In genomic region chr14:93981316-93981715, GRCh38 we compare ENCODE assay signal across 24 cellular contexts. TPM values are rescaled to one million over a fixed set of nuclear protein-coding genes. Genes with fewer than 3 reads are reported as not detected.
DNase-seq lines count a peak whose midpoint lies in the region; ATAC-seq, FAIRE-seq and TF ChIP-seq lines count a peak whose summit lies in the region.
"Had no signal": no experiment of that assay in that cellular context is flagged by ENCODE, and none has a peak within 500 bp of the region (broad histone marks: within the 10 kb centered on the region; RNA-seq: fewer than 3 reads in every experiment).

No MANE protein-coding gene starts in this region.

- ATAC-seq in GM12878 (no peak), right cardiac atrium (no peak)
- no peak for ATAC-seq in natural killer cell treated with Interleukin-12 subunit alpha and Interleukin-12 subunit beta and Interleukin-15 and Interleukin-18, amount 100 ng/mL, for 72 hours

- H3K4me1 ChIP-seq in GM12878 (ENCODE audit: control insufficient read depth, insufficient read depth, low read length) (peaks cover 42% of the 10 kb centered on the region), right cardiac atrium (ENCODE audit: control insufficient read depth, insufficient read depth, low read length) (peaks cover 16% of the 10 kb centered on the region), stomach (peaks cover 0 to 35% (median 12%) of the 10 kb centered on the region in 4 donors)
- H3K4me1 ChIP-seq: colonic mucosa had no signal

- no peaks in the 10 kb centered on the region; the same call in 2 of the 3 replicates for H3K9me3 ChIP-seq in GM12878 (replicated peaks; ENCODE audit: control insufficient read depth, insufficient read depth, low read length)
- H3K9me3 ChIP-seq in right cardiac atrium (ENCODE audit: control insufficient read depth, low read length), result no peaks in the 10 kb centered on the region
- H3K9me3 ChIP-seq in stomach, result no peaks in the 10 kb centered on the region
- H3K9me3 ChIP-seq: colonic mucosa had no signal

- H3K9ac ChIP-seq in GM12878 (ENCODE audit: control insufficient read depth, insufficient read depth, low read length), result no peak overlapping the region
- H3K9ac ChIP-seq: BLaER1 had no signal

- H3K36me3 ChIP-seq in GM12878 (ENCODE audit: control insufficient read depth in 2 of 2, insufficient read depth in 2 of 2, low read length in 1 of 2), result no peaks in the 10 kb centered on the region; a peak in 1 of 4 replicates
- H3K36me3 ChIP-seq in stomach, result no peaks in the 10 kb centered on the region
- H3K36me3 ChIP-seq: BLaER1, colonic mucosa had no signal

- H3K36me3 Mint-ChIP-seq in activated CD4-positive, alpha-beta T cell treated with anti-CD3 and anti-CD28 coated beads, Interleukin-2, amount 10 ng/mL, durations not matched to agents 24 days and 14 days (ENCODE audit: low read depth), result peaks cover 19% of the 10 kb centered on the region
- peaks cover 38% of the 10 kb centered on the region for H3K36me3 Mint-ChIP-seq in activated CD4-positive, alpha-beta T cell treated with anti-CD3 and anti-CD28 coated beads, Interleukin-2, amount 10 ng/mL, durations not matched to agents 7 days and 5 days (ENCODE audit: low read depth)
- peaks cover 11% of the 10 kb centered on the region for H3K36me3 Mint-ChIP-seq in natural killer cell treated with Interleukin-12 subunit alpha and Interleukin-12 subunit beta and Interleukin-15 and Interleukin-18, amount 100 ng/mL, for 72 hours
- H3K36me3 Mint-ChIP-seq: type B pancreatic cell had no signal

- H3K4me3 ChIP-seq in GM12878, result no peak overlapping the region
- H3K4me3 ChIP-seq in right cardiac atrium (ENCODE audit: low read length), result no peak overlapping the region
- H3K4me3 ChIP-seq in stomach, result no peak overlapping the region
- H3K4me3 ChIP-seq: BLaER1, colonic mucosa had no signal

- peaks cover 43% of the 10 kb centered on the region for H3K4me1 Mint-ChIP-seq in activated CD4-positive, alpha-beta T cell treated with anti-CD3 and anti-CD28 coated beads, Interleukin-2, amount 10 ng/mL, durations not matched to agents 24 days and 14 days
- H3K4me1 Mint-ChIP-seq in activated CD4-positive, alpha-beta T cell treated with anti-CD3 and anti-CD28 coated beads, Interleukin-2, amount 10 ng/mL, durations not matched to agents 7 days and 5 days, result peaks cover 43% of the 10 kb centered on the region
- peaks cover 25 to 28% of the 10 kb centered on the region in 2 donors for H3K4me1 Mint-ChIP-seq in natural killer cell treated with Interleukin-12 subunit alpha and Interleukin-12 subunit beta and Interleukin-15 and Interleukin-18, amount 100 ng/mL, for 72 hours (ENCODE audit: low read depth in 2 of 2)

- POLR2A ChIA-PET in activated CD4-positive, alpha-beta T cell treated with anti-CD3 and anti-CD28 coated beads, Interleukin-2, amount 10 ng/mL, durations not matched to agents 7 days and 5 days (lab: Charles Lee), result interaction anchor here (1.0 kb wide), 1 partner anchor 10 kb away, joined by 3 read pairs; no protein-coding TSS in a partner anchor
- POLR2A ChIA-PET in GM12878 (lab: Charles Lee), result interaction anchor here (0.7 to 2.7 kb wide), 12 partner anchors 10 to 42 kb away, joined by 3 to 12 read pairs (median 4); partner anchors contain the start of gene CCDC197

- no peak for FAIRE-seq in GM12878 (lab: Jason Lieb, UNC)

- TF ChIP-seq EP300 in GM12878 (IDR thresholded peaks at IDR 0.05; ENCODE audit: borderline replicate concordance in 1 of 2, control insufficient read depth in 1 of 2, low read depth in 2 of 2, low read length in 2 of 2), result no peak
- no peak for TF ChIP-seq EP300 in stomach (IDR thresholded peaks at IDR 0.05)

- H3K9me3 Mint-ChIP-seq in activated CD4-positive, alpha-beta T cell treated with anti-CD3 and anti-CD28 coated beads, Interleukin-2, amount 10 ng/mL, durations not matched to agents 24 days and 14 days, result no peaks in the 10 kb centered on the region
- peaks cover 23% of the 10 kb centered on the region for H3K9me3 Mint-ChIP-seq in activated CD4-positive, alpha-beta T cell treated with anti-CD3 and anti-CD28 coated beads, Interleukin-2, amount 10 ng/mL, durations not matched to agents 7 days and 5 days
- H3K9me3 Mint-ChIP-seq in natural killer cell treated with Interleukin-12 subunit alpha and Interleukin-12 subunit beta and Interleukin-15 and Interleukin-18, amount 100 ng/mL, for 72 hours, result peaks cover 4% of the 10 kb centered on the region
- H3K9me3 Mint-ChIP-seq: type B pancreatic cell had no signal

- BruUV-seq in GM12878 (replicated peaks; lab: Mats Ljungman, UMichigan), result no TSS peak

- peaks cover 1% of the 10 kb centered on the region for H3K27me3 Mint-ChIP-seq in activated CD4-positive, alpha-beta T cell treated with anti-CD3 and anti-CD28 coated beads, Interleukin-2, amount 10 ng/mL, durations not matched to agents 24 days and 14 days
- H3K27me3 Mint-ChIP-seq in activated CD4-positive, alpha-beta T cell treated with anti-CD3 and anti-CD28 coated beads, Interleukin-2, amount 10 ng/mL, durations not matched to agents 7 days and 5 days, result no peaks in the 10 kb centered on the region
- peaks cover 0 to 8% of the 10 kb centered on the region in 2 donors for H3K27me3 Mint-ChIP-seq in natural killer cell treated with Interleukin-12 subunit alpha and Interleukin-12 subunit beta and Interleukin-15 and Interleukin-18, amount 100 ng/mL, for 72 hours

- H3K27me3 ChIP-seq in GM12878 (replicated peaks in 1 of 2; ENCODE audit: control insufficient read depth in 2 of 2, insufficient read depth in 2 of 2, low read length in 1 of 2), result no peaks in the 10 kb centered on the region
- no peaks in the 10 kb centered on the region for H3K27me3 ChIP-seq in right cardiac atrium (ENCODE audit: control insufficient read depth, insufficient read depth)
- no peaks in the 10 kb centered on the region for H3K27me3 ChIP-seq in stomach
- H3K27me3 ChIP-seq: colonic mucosa had no signal

- H3K27ac ChIP-seq in GM12878 (ENCODE audit: control insufficient read depth, insufficient read depth) (no peak overlapping the region), right cardiac atrium (ENCODE audit: low read length) (peak overlapping the region; percentile 93), stomach (peak overlapping the region in 4 of 5 donors; percentile 56 to 90 (median 76))
- H3K27ac ChIP-seq: 22Rv1, BLaER1, colonic mucosa, epithelial cell of prostate had no signal

- intact Hi-C loops in activated CD4-positive, alpha-beta T cell treated with anti-CD3 and anti-CD28 coated beads, Interleukin-2, amount 10 ng/mL, durations not matched to agents 24 days and 14 days (cut with micrococcal nuclease), result no loop called here
- intact Hi-C loops in GM12878 (cut with micrococcal nuclease; ENCODE audit: unreplicated experiment) (no loop called here), right cardiac atrium (cut with DNase I) (no loop called here), stomach (cut with DNase I; ENCODE audit: low total_unique reads) (no loop called here)

- H3K79me2 ChIP-seq in GM12878 (ENCODE audit: control insufficient read depth, insufficient read depth, low read length), result no peaks in the 10 kb centered on the region

- WGBS in GM12878 (ENCODE audit: insufficient coverage, insufficient replicate concordance, low lambda C conversion rate, missing lambda C conversion rate), result 72% methylated on average over 5 of the region's 5 CpGs
- WGBS in right cardiac atrium, result 78% methylated on average over 5 of the region's 5 CpGs
- WGBS in stomach, 5 donors, result 82 to 91% (median 89%) methylated on average over 5 of the region's 5 CpGs

- TF ChIP-seq RAD21 in GM12878 (IDR thresholded peaks at IDR 0.05; ENCODE audit: insufficient read depth, low read depth, low read length), result no peak

- SMC1A ChIA-PET in GM12878 (lab: Charles Lee; ENCODE audit: uncharacterized antibody, unreplicated experiment), result interaction anchor here (1.2 to 20.2 kb wide), 7 partner anchors 10 to 41 kb away, joined by 5 to 409 read pairs (median 17); partner anchors contain the start of gene CCDC197

- TF ChIP-seq CTCF in GM12878 (IDR thresholded peaks at IDR 0.05 in 2 of 3, conservative IDR thresholded peaks at IDR 0.05 in 1 of 3; ENCODE audit: control insufficient read depth in 2 of 3, extremely low read depth in 1 of 3, insufficient read depth in 1 of 3, low read depth in 3 of 3, low read length in 3 of 3) (no peak), stomach (IDR thresholded peaks at IDR 0.05) (no peak)

- H3K4me2 ChIP-seq in GM12878 (ENCODE audit: control insufficient read depth, insufficient read depth), result no peak overlapping the region
- H3K4me2 ChIP-seq: BLaER1 had no signal

- H3K27ac Mint-ChIP-seq in activated CD4-positive, alpha-beta T cell treated with anti-CD3 and anti-CD28 coated beads, Interleukin-2, amount 10 ng/mL, durations not matched to agents 24 days and 14 days, result peak overlapping the region; percentile 36
- no peak overlapping the region for H3K27ac Mint-ChIP-seq in activated CD4-positive, alpha-beta T cell treated with anti-CD3 and anti-CD28 coated beads, Interleukin-2, amount 10 ng/mL, durations not matched to agents 7 days and 5 days
- no peak overlapping the region for H3K27ac Mint-ChIP-seq in natural killer cell treated with Interleukin-12 subunit alpha and Interleukin-12 subunit beta and Interleukin-15 and Interleukin-18, amount 100 ng/mL, for 72 hours
- H3K27ac Mint-ChIP-seq: type B pancreatic cell had no signal

- no peak for TF ChIP-seq POLR2A in GM12878 (IDR thresholded peaks at IDR 0.05; ENCODE audit: low read depth, low read length)
- TF ChIP-seq POLR2A in stomach (IDR thresholded peaks at IDR 0.05), result no peak

- H2AFZ ChIP-seq in GM12878 (ENCODE audit: control insufficient read depth, low read depth, low read length), result no peak overlapping the region

- no peak for DNase-seq in activated CD4-positive, alpha-beta T cell treated with anti-CD3 and anti-CD28 coated beads, Interleukin-2, amount 10 ng/mL, durations not matched to agents 24 days and 14 days
- DNase-seq in activated CD4-positive, alpha-beta T cell treated with anti-CD3 and anti-CD28 coated beads, Interleukin-2, amount 10 ng/mL, durations not matched to agents 7 days and 5 days, result no peak
- DNase-seq in GM12878 (ENCODE audit: low read depth, low spot score), result no peak
- DNase-seq in right cardiac atrium, result peak in 1 of 3 donors; percentile 52
- DNase-seq in stomach, result no peak
- no peak for DNase-seq in SIG-M5 (lab: John Stamatoyannopoulos, UW)
- no peak for DNase-seq in COLO668 (lab: John Stamatoyannopoulos, UW; ENCODE audit: unreplicated experiment)
- DNase-seq in natural killer cell treated with Interleukin-12 subunit alpha and Interleukin-12 subunit beta and Interleukin-15 and Interleukin-18, amount 100 ng/mL, for 72 hours (ENCODE audit: low spot score), result no peak
- DNase-seq: activated CD4-positive, alpha-beta T cell treated with anti-CD3 and anti-CD28 coated beads for 4 hours; amniotic stem cell; colonic mucosa; DMS53; mesenchymal stem cell; NCI-H187 treated with DMSO at 0.1 percent for 48 hours; NCI-H526; OCI-M1; stimulated activated CD4-positive, alpha-beta T cell treated with anti-CD3 and anti-CD28 coated beads, Interleukin-1b, Interleukin-23, amount 100 ng/mL, for 48 hours; T1000 had no signal

- H4K20me1 ChIP-seq in GM12878 (ENCODE audit: control insufficient read depth, insufficient read depth), result no peaks in the 10 kb centered on the region
- H4K20me1 ChIP-seq: BLaER1 had no signal

- in situ Hi-C loops in GM12878 (cut with MboI), result no loop called here

- RAD21 ChIA-PET in GM12878 (lab: Charles Lee; ENCODE audit: unreplicated experiment), result interaction anchor here (1.8 to 16.9 kb wide), 7 partner anchors 9 to 42 kb away, joined by 6 to 324 read pairs (median 20); no protein-coding TSS in a partner anchor

- CTCF ChIA-PET in activated CD4-positive, alpha-beta T cell treated with anti-CD3 and anti-CD28 coated beads, Interleukin-2, amount 10 ng/mL, durations not matched to agents 7 days and 5 days (lab: Charles Lee), result interaction anchor here (1.1 to 14.3 kb wide), 8 partner anchors 10 to 103 kb away, joined by 3 to 173 read pairs (median 6); no protein-coding TSS in a partner anchor
- CTCF ChIA-PET in GM12878 (lab: Yijun Ruan, JAX), result interaction anchor here (0.6 to 20.8 kb wide), 11 partner anchors 11 to 151 kb away, joined by 3 to 399 read pairs (median 6); partner anchors contain the start of gene CCDC197

- H3K4me3 Mint-ChIP-seq in activated CD4-positive, alpha-beta T cell treated with anti-CD3 and anti-CD28 coated beads, Interleukin-2, amount 10 ng/mL, durations not matched to agents 24 days and 14 days, result no peak overlapping the region
- no peak overlapping the region for H3K4me3 Mint-ChIP-seq in activated CD4-positive, alpha-beta T cell treated with anti-CD3 and anti-CD28 coated beads, Interleukin-2, amount 10 ng/mL, durations not matched to agents 7 days and 5 days
- no peak overlapping the region for H3K4me3 Mint-ChIP-seq in natural killer cell treated with Interleukin-12 subunit alpha and Interleukin-12 subunit beta and Interleukin-15 and Interleukin-18, amount 100 ng/mL, for 72 hours
- H3K4me3 Mint-ChIP-seq: type B pancreatic cell had no signal

RNA-seq across cellular contexts. Expression of gene ASB2, which starts 4.9 kb away (rescaled TPM):
- total RNA-seq in activated CD4-positive, alpha-beta T cell treated with anti-CD3 and anti-CD28 coated beads, Interleukin-2, amount 10 ng/mL, durations not matched to agents 24 days and 14 days, result 21.1 and 21.6 TPM in 2 replicates
- total RNA-seq in activated CD4-positive, alpha-beta T cell treated with anti-CD3 and anti-CD28 coated beads, Interleukin-2, amount 10 ng/mL, durations not matched to agents 7 days and 5 days, result 10 to 100 TPM; 20.7 to 21.1 TPM
- 74.5 and 81.9 TPM in 2 replicates for total RNA-seq in GM12878 (2013; cell fraction: nucleolus; rRNA removed)
- 46.4 and 53.5 TPM in 2 replicates for total RNA-seq in GM12878 (2014; rRNA removed)
- 21.5 and 26.9 TPM in 2 replicates for total RNA-seq in GM12878 (2014; rRNA removed; fragmentation: Illumina TruSeq; extraction: Trizol)
- total RNA-seq in GM12878 (2021), result 40.0 and 40.4 TPM in 2 replicates
- 18.9 TPM for polyA plus RNA-seq in GM12878 (2011; ENCODE audit: low read depth)
- 8.5 and 16.9 TPM in 2 replicates for polyA plus RNA-seq in GM12878 (2011; rRNA removed)
- 22.6 and 38.7 TPM in 2 replicates for polyA plus RNA-seq in GM12878 (2011; cell fraction: cytosol; rRNA removed)
- polyA plus RNA-seq in GM12878 (2011; cell fraction: nucleus; rRNA removed), result 45.6 and 71.8 TPM in 2 replicates
- 18.6 and 50.6 TPM in 2 replicates for polyA plus RNA-seq in GM12878 (2012)
- polyA plus RNA-seq in GM12878 (2014; fragmentation: Illumina TruSeq; extraction: Trizol), result 12.3 and 21.9 TPM in 2 replicates
- polyA plus RNA-seq in GM12878 (2014; fragmentation: Nextera tagmentation; extraction: Ambion mirVana), result 1 to 10 TPM; 3.0 to 7.4 TPM
- polyA plus RNA-seq in GM12878 (2014; rRNA removed), result 50.0 and 54.5 TPM in 2 replicates
- 10 to 100 TPM; 51.7 to 54.8 TPM for polyA plus RNA-seq in GM12878 (2016; fragmentation: Nextera tagmentation; extraction: Ambion mirVana)
- polyA minus RNA-seq in GM12878 (2011; rRNA and poly(A)+ RNA removed), result 20.3 and 37.3 TPM in 2 replicates
- 8.8 and 11.7 TPM in 2 replicates for polyA minus RNA-seq in GM12878 (2011; cell fraction: cytosol; rRNA and poly(A)+ RNA removed)
- polyA minus RNA-seq in GM12878 (2011; cell fraction: nucleus; rRNA and poly(A)+ RNA removed), result 26.7 and 36.0 TPM in 2 replicates
- total RNA-seq in right cardiac atrium, result 100 to 1,000 TPM; 115 to 141 (median 126) TPM
- polyA plus RNA-seq in right cardiac atrium, result 112 TPM
- total RNA-seq in stomach, result 100 to 1,000 TPM in 1 of 5 donors, 10 to 100 TPM in 3, 1 to 10 TPM in 1; 9.6 to 199 (median 34.8) TPM
- polyA plus RNA-seq in stomach, result 10 to 100 TPM in 1 of 3 donors, 1 to 10 TPM in 2; 2.0 to 17.1 (median 2.2) TPM
- total RNA-seq in natural killer cell treated with Interleukin-12 subunit alpha and Interleukin-12 subunit beta and Interleukin-15 and Interleukin-18, amount 100 ng/mL, for 72 hours, result 10 to 100 TPM; 12.3 to 55.1 TPM

RNA-seq across cellular contexts. Expression of gene CCDC197, which starts 15.8 kb away (rescaled TPM):
- not detected in 2 replicates for total RNA-seq in activated CD4-positive, alpha-beta T cell treated with anti-CD3 and anti-CD28 coated beads, Interleukin-2, amount 10 ng/mL, durations not matched to agents 24 days and 14 days
- total RNA-seq in activated CD4-positive, alpha-beta T cell treated with anti-CD3 and anti-CD28 coated beads, Interleukin-2, amount 10 ng/mL, durations not matched to agents 7 days and 5 days, result not detected
- total RNA-seq in GM12878 (2013; cell fraction: nucleolus; rRNA removed), result 1.2 TPM in 2 replicates
- total RNA-seq in GM12878 (2014; rRNA removed), result not detected in 2 replicates
- not detected in 2 replicates for total RNA-seq in GM12878 (2014; rRNA removed; fragmentation: Illumina TruSeq; extraction: Trizol)
- not detected in 2 replicates for total RNA-seq in GM12878 (2021)
- not detected for polyA plus RNA-seq in GM12878 (2011; ENCODE audit: low read depth)
- 0.12 and 0.16 TPM in 2 replicates for polyA plus RNA-seq in GM12878 (2011; rRNA removed)
- polyA plus RNA-seq in GM12878 (2011; cell fraction: cytosol; rRNA removed), result 0.04 TPM in 1 of 2 replicates, not detected in the other
- polyA plus RNA-seq in GM12878 (2011; cell fraction: nucleus; rRNA removed), result 0.28 and 0.56 TPM in 2 replicates
- polyA plus RNA-seq in GM12878 (2012), result 0.17 TPM in 1 of 2 replicates, not detected in the other
- polyA plus RNA-seq in GM12878 (2014; fragmentation: Illumina TruSeq; extraction: Trizol), result not detected in 2 replicates
- polyA plus RNA-seq in GM12878 (2014; fragmentation: Nextera tagmentation; extraction: Ambion mirVana), result not detected
- polyA plus RNA-seq in GM12878 (2014; rRNA removed), result not detected in 2 replicates
- polyA plus RNA-seq in GM12878 (2016; fragmentation: Nextera tagmentation; extraction: Ambion mirVana), result not detected
- 0.21 TPM in 1 of 2 replicates, not detected in the other for polyA minus RNA-seq in GM12878 (2011; rRNA and poly(A)+ RNA removed)
- polyA minus RNA-seq in GM12878 (2011; cell fraction: cytosol; rRNA and poly(A)+ RNA removed), result not detected in 2 replicates
- 0.24 TPM in 1 of 2 replicates, not detected in the other for polyA minus RNA-seq in GM12878 (2011; cell fraction: nucleus; rRNA and poly(A)+ RNA removed)
- under 1 TPM in 2 of 4 donors, not detected in 2; 0.44 to 0.45 TPM for total RNA-seq in right cardiac atrium
- polyA plus RNA-seq in right cardiac atrium, result not detected
- not detected for total RNA-seq in stomach
- not detected for polyA plus RNA-seq in stomach
- not detected for total RNA-seq in natural killer cell treated with Interleukin-12 subunit alpha and Interleukin-12 subunit beta and Interleukin-15 and Interleukin-18, amount 100 ng/mL, for 72 hours
- total RNA-seq: colonic mucosa, SK-MEL-5 had no signal
- polyA plus RNA-seq: neural cell had no signal

RNA-seq across cellular contexts. Expression of gene OTUB2, which starts 44.8 kb away (rescaled TPM):
- 1.3 and 1.7 TPM in 2 replicates for total RNA-seq in activated CD4-positive, alpha-beta T cell treated with anti-CD3 and anti-CD28 coated beads, Interleukin-2, amount 10 ng/mL, durations not matched to agents 24 days and 14 days
- total RNA-seq in activated CD4-positive, alpha-beta T cell treated with anti-CD3 and anti-CD28 coated beads, Interleukin-2, amount 10 ng/mL, durations not matched to agents 7 days and 5 days, result 1 to 10 TPM; 2.3 to 2.4 TPM
- 1.3 and 3.2 TPM in 2 replicates for total RNA-seq in GM12878 (2013; cell fraction: nucleolus; rRNA removed)
- total RNA-seq in GM12878 (2014; rRNA removed), result 0.49 and 0.56 TPM in 2 replicates
- total RNA-seq in GM12878 (2014; rRNA removed; fragmentation: Illumina TruSeq; extraction: Trizol), result 0.40 and 0.46 TPM in 2 replicates
- total RNA-seq in GM12878 (2021), result 0.46 and 0.77 TPM in 2 replicates
- polyA plus RNA-seq in GM12878 (2011; ENCODE audit: low read depth), result 0.43 TPM
- polyA plus RNA-seq in GM12878 (2011; rRNA removed), result 0.36 and 0.48 TPM in 2 replicates
- 0.90 and 0.97 TPM in 2 replicates for polyA plus RNA-seq in GM12878 (2011; cell fraction: cytosol; rRNA removed)
- polyA plus RNA-seq in GM12878 (2011; cell fraction: nucleus; rRNA removed), result 0.73 and 1.1 TPM in 2 replicates
- polyA plus RNA-seq in GM12878 (2012), result 0.46 and 0.51 TPM in 2 replicates
- 0.41 and 0.47 TPM in 2 replicates for polyA plus RNA-seq in GM12878 (2014; fragmentation: Illumina TruSeq; extraction: Trizol)
- under 1 TPM; 0.05 to 0.18 TPM for polyA plus RNA-seq in GM12878 (2014; fragmentation: Nextera tagmentation; extraction: Ambion mirVana)
- 0.26 and 0.49 TPM in 2 replicates for polyA plus RNA-seq in GM12878 (2014; rRNA removed)
- under 1 TPM; 0.25 to 0.82 TPM for polyA plus RNA-seq in GM12878 (2016; fragmentation: Nextera tagmentation; extraction: Ambion mirVana)
- polyA minus RNA-seq in GM12878 (2011; rRNA and poly(A)+ RNA removed), result 1.1 and 1.3 TPM in 2 replicates
- polyA minus RNA-seq in GM12878 (2011; cell fraction: cytosol; rRNA and poly(A)+ RNA removed), result 0.42 TPM in 1 of 2 replicates, not detected in the other
- 0.48 and 0.67 TPM in 2 replicates for polyA minus RNA-seq in GM12878 (2011; cell fraction: nucleus; rRNA and poly(A)+ RNA removed)
- under 1 TPM; 0.11 to 0.65 (median 0.39) TPM for total RNA-seq in right cardiac atrium
- 0.18 TPM for polyA plus RNA-seq in right cardiac atrium
- 1 to 10 TPM in 1 of 5 donors, under 1 TPM in 2, not detected in 2; 0.45 to 4.1 (median 0.92) TPM for total RNA-seq in stomach
- polyA plus RNA-seq in stomach, result under 1 TPM; 0.46 to 0.75 (median 0.50) TPM
- under 1 TPM; 0.14 to 0.22 TPM for total RNA-seq in natural killer cell treated with Interleukin-12 subunit alpha and Interleukin-12 subunit beta and Interleukin-15 and Interleukin-18, amount 100 ng/mL, for 72 hours

RNA-seq across cellular contexts. Expression of gene FAM181A, which starts 54.2 kb away (rescaled TPM):
- total RNA-seq in activated CD4-positive, alpha-beta T cell treated with anti-CD3 and anti-CD28 coated beads, Interleukin-2, amount 10 ng/mL, durations not matched to agents 24 days and 14 days, result not detected in 2 replicates
- not detected for total RNA-seq in activated CD4-positive, alpha-beta T cell treated with anti-CD3 and anti-CD28 coated beads, Interleukin-2, amount 10 ng/mL, durations not matched to agents 7 days and 5 days
- total RNA-seq in GM12878 (2013; cell fraction: nucleolus; rRNA removed), result not detected in 2 replicates
- total RNA-seq in GM12878 (2014; rRNA removed) (not detected in 2 replicates), GM12878 (2014; rRNA removed; fragmentation: Illumina TruSeq; extraction: Trizol) (not detected in 2 replicates), GM12878 (2021) (not detected in 2 replicates), right cardiac atrium (not detected), stomach (not detected)
- not detected for polyA plus RNA-seq in GM12878 (2011; ENCODE audit: low read depth)
- polyA plus RNA-seq in GM12878 (2011; rRNA removed) (not detected in 2 replicates), GM12878 (2014; fragmentation: Illumina TruSeq; extraction: Trizol) (not detected in 2 replicates), GM12878 (2014; fragmentation: Nextera tagmentation; extraction: Ambion mirVana) (not detected), GM12878 (2014; rRNA removed) (not detected in 2 replicates), GM12878 (2016; fragmentation: Nextera tagmentation; extraction: Ambion mirVana) (not detected), right cardiac atrium (not detected), stomach (not detected)
- not detected in 2 replicates for polyA plus RNA-seq in GM12878 (2011; cell fraction: cytosol; rRNA removed)
- polyA plus RNA-seq in GM12878 (2011; cell fraction: nucleus; rRNA removed), result not detected in 2 replicates
- not detected in 2 replicates for polyA plus RNA-seq in GM12878 (2012)
- polyA minus RNA-seq in GM12878 (2011; rRNA and poly(A)+ RNA removed), result not detected in 2 replicates
- polyA minus RNA-seq in GM12878 (2011; cell fraction: cytosol; rRNA and poly(A)+ RNA removed), result not detected in 2 replicates
- polyA minus RNA-seq in GM12878 (2011; cell fraction: nucleus; rRNA and poly(A)+ RNA removed), result not detected in 2 replicates
- not detected for total RNA-seq in natural killer cell treated with Interleukin-12 subunit alpha and Interleukin-12 subunit beta and Interleukin-15 and Interleukin-18, amount 100 ng/mL, for 72 hours
- total RNA-seq: colonic mucosa, SK-MEL-5 had no signal
